9 cellular contexts compared by ENCODE assay signal in the genomic region with DNA sequence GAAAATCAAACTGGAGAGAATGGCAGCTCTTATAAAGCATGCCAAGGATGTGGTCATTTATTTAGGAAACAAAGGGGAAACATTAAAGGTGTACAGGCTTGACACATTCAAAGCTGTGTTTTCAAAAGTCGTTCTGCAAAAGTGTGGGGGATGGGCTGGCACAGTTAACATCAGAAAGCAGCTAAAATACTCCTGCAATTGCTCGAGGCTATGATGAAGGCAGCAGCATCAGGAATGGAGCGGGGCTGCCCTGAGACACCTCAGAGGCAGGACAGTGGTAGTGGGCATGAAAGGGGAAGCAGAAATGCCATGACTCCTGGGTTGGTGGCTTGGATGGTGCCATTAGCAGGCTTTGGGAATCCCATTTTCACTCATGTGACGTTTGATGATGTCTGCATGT. TPM values are rescaled to one million over a fixed set of nuclear protein-coding genes. Genes with fewer than 3 reads are reported as not detected.
DNase-seq lines count a peak whose midpoint lies in the region; ATAC-seq, FAIRE-seq and TF ChIP-seq lines count a peak whose summit lies in the region.
"Had no signal": no experiment of that assay in that cellular context is flagged by ENCODE, and none has a peak within 500 bp of the region (broad histone marks: within the 10 kb centered on the region; RNA-seq: fewer than 3 reads in every experiment).

No MANE protein-coding gene starts in this region.

- H3K36me3 ChIP-seq in HUES64 (ENCODE audit: insufficient read depth, low read length) = peaks cover 27% of the 10 kb centered on the region
- peaks cover 5% of the 10 kb centered on the region for H3K36me3 ChIP-seq in astrocyte (ENCODE audit: insufficient read depth, low read length)

- H3K9ac ChIP-seq in HUES64 (ENCODE audit: low read depth, low read length) (peak overlapping the region; percentile 69), astrocyte (ENCODE audit: low read length) (peak overlapping the region; percentile 94)

- TF ChIP-seq CTCF in AG04450 (IDR thresholded peaks at IDR 0.05; ENCODE audit: low read depth, low read length) (no peak), astrocyte (IDR thresholded peaks at IDR 0.05; ENCODE audit: insufficient read depth, low read depth, low read length) (no peak)

- peaks cover 79% of the 10 kb centered on the region for H3K79me2 ChIP-seq in astrocyte (ENCODE audit: insufficient read depth, low read length)

- H3K4me1 Mint-ChIP-seq in astrocyte (ENCODE audit: low read depth, unreplicated experiment) = peaks cover 20% of the 10 kb centered on the region

- no peaks in the 10 kb centered on the region for H3K27me3 Mint-ChIP-seq in astrocyte (ENCODE audit: low read depth, unreplicated experiment)

- H3K27ac Mint-ChIP-seq in astrocyte (ENCODE audit: unreplicated experiment) = peak overlapping the region; percentile 22

- no peak for ATAC-seq in sciatic nerve
- no peak for ATAC-seq in GM21447 (IDR thresholded peaks at IDR 0.05; ENCODE audit: unreplicated experiment)

- H3K27ac ChIP-seq in AG04450 (ENCODE audit: low read depth, low read length) = no peak overlapping the region
- H3K27ac ChIP-seq in HUES64 (ENCODE audit: low read depth, low read length) = no peak overlapping the region
- peak overlapping the region; percentile 25 for H3K27ac ChIP-seq in astrocyte (ENCODE audit: low read depth, low read length)

- no peak for FAIRE-seq in astrocyte (lab: Jason Lieb, UNC)

- DNase-seq in AG04450 (ENCODE audit: low read depth, low spot score) (no peak), astrocyte (ENCODE audit: low read depth) (no peak), RKO (ENCODE audit: low spot score) (no peak), sciatic nerve (ENCODE audit: low spot score) (no peak), NCI-H82 (lab: John Stamatoyannopoulos, UW) (no peak)

- CTCF ChIA-PET in AG04450 (lab: Charles Lee) = no interaction called here

- peak overlapping the region; percentile 100 for H3K4me2 ChIP-seq in astrocyte (ENCODE audit: low read length)

- peaks cover 4% of the 10 kb centered on the region for H3K36me3 Mint-ChIP-seq in astrocyte (ENCODE audit: low read depth, unreplicated experiment)

- H4K20me1 ChIP-seq in astrocyte (ENCODE audit: insufficient read depth, low read length) = peaks cover 43% of the 10 kb centered on the region

- 7% methylated on average over 4 of the region's 4 CpGs for WGBS in HUES64

- H3K4me3 ChIP-seq in AG04450 (ENCODE audit: low read depth, low read length) = peak overlapping the region; percentile 86
- H3K4me3 ChIP-seq in HUES64 (ENCODE audit: low read length) = peak overlapping the region; percentile 84
- H3K4me3 ChIP-seq in astrocyte (ENCODE audit: insufficient read depth, low read depth, low read length) = peak overlapping the region; percentile 100
- peak overlapping the region; percentile 99 for H3K4me3 ChIP-seq in mononuclear cell (ENCODE audit: low read length)

- H2AFZ ChIP-seq in astrocyte (ENCODE audit: low read depth, low read length) = peak overlapping the region; percentile 100

- H3K4me1 ChIP-seq in HUES64 (ENCODE audit: insufficient read depth, low read length) (peaks cover 8% of the 10 kb centered on the region; the same call in 1 of the 2 replicates), astrocyte (ENCODE audit: insufficient read depth, low read length) (peaks cover 25% of the 10 kb centered on the region), mononuclear cell (ENCODE audit: insufficient read depth, low read length) (peaks cover 37% of the 10 kb centered on the region)

- H3K4me3 Mint-ChIP-seq in astrocyte (ENCODE audit: unreplicated experiment) = peak overlapping the region; percentile 89

- POLR2A ChIA-PET in AG04450 (lab: Yijun Ruan, JAX) = interaction anchor here (2.4 kb wide), 1 partner anchor 31 kb away, joined by 14 read pairs; the partner anchor contains the start of genes ACAD8 and THYN1

- H3K9me3 Mint-ChIP-seq in astrocyte (ENCODE audit: unreplicated experiment) = no peaks in the 10 kb centered on the region

- intact Hi-C loops in sciatic nerve (cut with DNase I) = loop anchor here (5.0 kb wide), 1 partner anchor 1801 kb away; no protein-coding TSS in a partner anchor

- no peaks in the 10 kb centered on the region for H3K27me3 ChIP-seq in AG04450 (ENCODE audit: control insufficient read depth, insufficient read depth, low read length)
- peaks cover 10% of the 10 kb centered on the region for H3K27me3 ChIP-seq in HUES64 (ENCODE audit: insufficient read depth, low read length)
- no peaks in the 10 kb centered on the region for H3K27me3 ChIP-seq in astrocyte (ENCODE audit: insufficient read depth, low read length)
- H3K27me3 ChIP-seq in mononuclear cell (ENCODE audit: insufficient read depth, low read length) = no peaks in the 10 kb centered on the region

- H3K9me3 ChIP-seq in AG04450 (ENCODE audit: control insufficient read depth, insufficient read depth, low read length) (no peaks in the 10 kb centered on the region), HUES64 (ENCODE audit: insufficient read depth, low read depth, low read length) (no peaks in the 10 kb centered on the region), astrocyte (ENCODE audit: insufficient read depth, low read depth, low read length) (no peaks in the 10 kb centered on the region), mononuclear cell (ENCODE audit: low read depth, low read length) (no peaks in the 10 kb centered on the region)

RNA-seq across cellular contexts. Expression of gene NCAPD3, which starts 0.7 kb away (rescaled TPM):
- 10.2 and 12.2 TPM in 2 replicates for polyA plus RNA-seq in AG04450 (2011; rRNA removed)
- 18.7 and 19.2 TPM in 2 replicates for polyA minus RNA-seq in AG04450 (2011; rRNA and poly(A)+ RNA removed)
- 32.7 TPM for polyA plus RNA-seq in HUES64 (2013, experiment 1 of 2)
- polyA plus RNA-seq in HUES64 (2013, experiment 2 of 2) = 30.6 TPM
- 17.0 and 18.5 TPM in 2 replicates for total RNA-seq in astrocyte
- total RNA-seq in mononuclear cell = 17.0 TPM
- total RNA-seq in sciatic nerve = 14.2 TPM

RNA-seq across cellular contexts. Expression of gene VPS26B, which starts 1.4 kb away (rescaled TPM):
- polyA plus RNA-seq in AG04450 (2011; rRNA removed) = 49.9 and 53.7 TPM in 2 replicates
- 66.8 and 67.1 TPM in 2 replicates for polyA minus RNA-seq in AG04450 (2011; rRNA and poly(A)+ RNA removed)
- polyA plus RNA-seq in HUES64 (2013, experiment 1 of 2) = 20.1 TPM
- 19.5 TPM for polyA plus RNA-seq in HUES64 (2013, experiment 2 of 2)
- total RNA-seq in astrocyte = 46.6 and 47.8 TPM in 2 replicates
- total RNA-seq in mononuclear cell = 36.5 TPM
- 39.1 TPM for total RNA-seq in sciatic nerve

RNA-seq across cellular contexts. Expression of gene THYN1, which starts 30.1 kb away (rescaled TPM):
- 73.3 and 80.8 TPM in 2 replicates for polyA plus RNA-seq in AG04450 (2011; rRNA removed)
- polyA minus RNA-seq in AG04450 (2011; rRNA and poly(A)+ RNA removed) = 51.9 and 52.5 TPM in 2 replicates
- polyA plus RNA-seq in HUES64 (2013, experiment 1 of 2) = 96.5 TPM
- polyA plus RNA-seq in HUES64 (2013, experiment 2 of 2) = 101 TPM
- total RNA-seq in astrocyte (30.5 and 31.6 TPM in 2 replicates), mononuclear cell (22.5 TPM), sciatic nerve (34.9 TPM)

RNA-seq across cellular contexts. Expression of gene ACAD8, which starts 30.3 kb away (rescaled TPM):
- polyA plus RNA-seq in AG04450 (2011; rRNA removed) = 22.1 and 24.7 TPM in 2 replicates
- 13.5 and 13.6 TPM in 2 replicates for polyA minus RNA-seq in AG04450 (2011; rRNA and poly(A)+ RNA removed)
- polyA plus RNA-seq in HUES64 (2013, experiment 1 of 2) = 32.9 TPM
- 30.4 TPM for polyA plus RNA-seq in HUES64 (2013, experiment 2 of 2)
- total RNA-seq in astrocyte (15.2 and 15.8 TPM in 2 replicates), mononuclear cell (10.0 TPM), sciatic nerve (24.2 TPM)

RNA-seq across cellular contexts. Expression of gene GLB1L3, which starts 53.1 kb away (rescaled TPM):
- not detected in 2 replicates for polyA plus RNA-seq in AG04450 (2011; rRNA removed)
- not detected in 2 replicates for polyA minus RNA-seq in AG04450 (2011; rRNA and poly(A)+ RNA removed)
- polyA plus RNA-seq in HUES64 (2013, experiment 1 of 2) = 9.6 TPM
- polyA plus RNA-seq in HUES64 (2013, experiment 2 of 2) = 7.3 TPM
- total RNA-seq in astrocyte = 0.20 and 0.22 TPM in 2 replicates
- total RNA-seq in mononuclear cell = 0.52 TPM
- total RNA-seq in sciatic nerve = not detected
- total RNA-seq: left colon had no signal
